ENCODE assay signal across 9 cellular contexts in the genomic region with DNA sequence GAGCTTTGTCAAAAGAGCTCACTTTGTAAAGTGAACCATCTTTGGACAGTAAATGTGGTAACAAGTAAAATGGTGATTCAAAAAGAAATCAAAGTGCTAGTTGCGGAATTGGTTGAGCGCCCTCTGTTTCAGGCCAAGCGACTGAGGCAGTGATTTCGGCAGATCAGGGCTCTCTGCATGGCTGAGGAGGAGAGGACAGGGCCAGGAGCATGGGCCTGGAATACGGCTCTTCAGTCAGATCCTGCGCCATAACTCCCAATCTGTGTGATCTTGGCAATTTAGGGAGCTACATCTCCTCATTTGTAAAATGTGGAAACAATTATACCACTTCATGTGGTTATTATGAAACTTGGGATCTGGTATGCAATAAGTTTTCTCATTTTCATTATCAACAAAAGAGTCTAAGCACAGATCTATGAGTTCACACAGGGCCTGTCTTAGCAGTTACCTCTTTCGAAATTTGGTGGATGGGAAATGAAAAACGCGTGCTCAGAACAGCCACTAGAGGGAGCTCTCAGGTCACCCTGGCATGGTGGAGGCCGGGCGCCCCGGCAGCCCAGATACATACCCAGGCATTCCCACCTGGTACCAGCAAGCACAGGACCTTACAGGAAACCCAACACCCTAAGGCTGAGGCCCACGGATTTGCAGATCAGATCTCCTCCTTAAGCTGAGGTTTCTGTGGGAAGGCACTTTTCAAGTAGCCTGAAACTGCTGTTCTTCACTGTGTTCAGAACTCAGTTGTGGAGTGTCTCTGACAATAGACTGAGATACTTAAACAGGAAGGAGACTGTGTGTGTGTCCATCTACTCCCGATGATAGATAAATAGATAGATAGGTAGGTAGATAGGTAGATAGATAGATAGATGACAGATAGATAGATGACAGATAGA.
DNase-seq lines count a peak whose midpoint lies in the region; ATAC-seq, FAIRE-seq and TF ChIP-seq lines count a peak whose summit lies in the region.
"Had no signal": no experiment of that assay in that cellular context is flagged by ENCODE, and none has a peak within 500 bp of the region (broad histone marks: within the 10 kb centered on the region; RNA-seq: fewer than 3 reads in every experiment).

No MANE protein-coding gene starts in this region.

- intact Hi-C loops in GM12878 (cut with micrococcal nuclease; ENCODE audit: unreplicated experiment) = loop anchor here (2.0 kb wide), 1 partner anchor 494 kb away; no protein-coding TSS in a partner anchor

- POLR2A ChIA-PET in GM12878 (lab: Charles Lee) = interaction anchor here (2.0 kb wide), 1 partner anchor 288 kb away, joined by 4 read pairs; no protein-coding TSS in a partner anchor

- H3K4me2 ChIP-seq in GM12878 (ENCODE audit: control insufficient read depth, insufficient read depth) = no peak overlapping the region

- H3K27ac ChIP-seq in GM12878 (ENCODE audit: control insufficient read depth, insufficient read depth) = no peak overlapping the region
- no peak overlapping the region for H3K27ac ChIP-seq in iPS DF 6.9 (ENCODE audit: low read length)

- ATAC-seq in HG02623 (IDR thresholded peaks at IDR 0.05; ENCODE audit: unreplicated experiment) (peak; percentile 67), GM12878 (peak; percentile 71)

- H3K4me1 ChIP-seq in GM12878 (ENCODE audit: control insufficient read depth, insufficient read depth, low read length) = no peaks in the 10 kb centered on the region; the same call in 1 of the 2 replicates
- peaks cover 2% of the 10 kb centered on the region; the same call in 1 of the 2 replicates for H3K4me1 ChIP-seq in iPS DF 6.9 (ENCODE audit: control insufficient read depth, insufficient read depth, low read length)

- CTCF ChIA-PET in GM12878 (lab: Yijun Ruan, JAX) = interaction anchor here (0.6 to 4.1 kb wide), 50 partner anchors 9 to 1541 kb away, joined by 3 to 56 read pairs (median 4); no protein-coding TSS in a partner anchor

- H3K4me3 ChIP-seq in GM12878 (no peak overlapping the region), iPS DF 6.9 (ENCODE audit: low read length) (no peak overlapping the region)

- H3K9me3 ChIP-seq in GM12878 (replicated peaks; ENCODE audit: control insufficient read depth, insufficient read depth, low read length) (no peaks in the 10 kb centered on the region), iPS DF 6.9 (ENCODE audit: control insufficient read depth, insufficient read depth, low read length) (no peaks in the 10 kb centered on the region)

- no peak for TF ChIP-seq EP300 in GM12878 (IDR thresholded peaks at IDR 0.05; ENCODE audit: borderline replicate concordance in 1 of 2, control insufficient read depth in 1 of 2, low read depth in 2 of 2, low read length in 2 of 2)

- RAD21 ChIA-PET in GM12878 (lab: Charles Lee; ENCODE audit: unreplicated experiment) = interaction anchor here (0.5 to 2.4 kb wide), 20 partner anchors 11 to 302 kb away, joined by 3 to 19 read pairs (median 4); no protein-coding TSS in a partner anchor

- SMC1A ChIA-PET in GM12878 (lab: Charles Lee; ENCODE audit: uncharacterized antibody, unreplicated experiment) = interaction anchor here (0.7 to 3.1 kb wide), 26 partner anchors 10 to 478 kb away, joined by 3 to 28 read pairs (median 4); no protein-coding TSS in a partner anchor

- H3K27me3 ChIP-seq in GM12878 (replicated peaks in 1 of 2; ENCODE audit: control insufficient read depth in 2 of 2, insufficient read depth in 2 of 2, low read length in 1 of 2) (no peaks in the 10 kb centered on the region), iPS DF 6.9 (ENCODE audit: control insufficient read depth, insufficient read depth, low read length) (no peaks in the 10 kb centered on the region)

- peak; percentile 24 to 57 for DNase-seq in NCI-H2081 (lab: John Stamatoyannopoulos, UW)
- DNase-seq in NCI-H2081 treated with DMSO at 0.1 percent for 48 hours (lab: John Stamatoyannopoulos, UW) = no peak
- peak; percentile 44 for DNase-seq in NCI-H1092 treated with DMSO at 0.1 percent for 48 hours (lab: John Stamatoyannopoulos, UW)
- peak; percentile 39 for DNase-seq in T1000 (lab: John Stamatoyannopoulos, UW)
- DNase-seq in GM12878 (ENCODE audit: low read depth, low spot score) = no peak
- DNase-seq in iPS DF 6.9 (ENCODE audit: low read depth, low spot score) = peak; percentile 50
- DNase-seq in stimulated activated CD4-positive, alpha-beta T cell treated with anti-CD3 and anti-CD28 coated beads, Interleukin-12 subunit alpha, Interleukin-12 subunit beta, amount 100 ng/mL, for 4 hours = peak; percentile 55

- TF ChIP-seq CTCF in GM12878 (IDR thresholded peaks at IDR 0.05 in 2 of 3, conservative IDR thresholded peaks at IDR 0.05 in 1 of 3; ENCODE audit: control insufficient read depth in 2 of 3, extremely low read depth in 1 of 3, insufficient read depth in 1 of 3, low read depth in 3 of 3, low read length in 3 of 3) = peak; percentile 86 to 89 (median 87)

- H3K9ac ChIP-seq in GM12878 (ENCODE audit: control insufficient read depth, insufficient read depth, low read length) = no peak overlapping the region

- FAIRE-seq in GM12878 (lab: Jason Lieb, UNC) = peak; percentile 84
- FAIRE-seq: G401.6 had no signal

- in situ Hi-C loops in GM12878 (cut with MboI) = no loop called here

- no TSS peak for BruUV-seq in GM12878 (replicated peaks; lab: Mats Ljungman, UMichigan)

- no peaks in the 10 kb centered on the region for H4K20me1 ChIP-seq in GM12878 (ENCODE audit: control insufficient read depth, insufficient read depth)

- no peak for TF ChIP-seq POLR2A in GM12878 (IDR thresholded peaks at IDR 0.05; ENCODE audit: low read depth, low read length)

- H3K36me3 ChIP-seq in GM12878 (ENCODE audit: control insufficient read depth in 2 of 2, insufficient read depth in 2 of 2, low read length in 1 of 2) (no peaks in the 10 kb centered on the region), iPS DF 6.9 (ENCODE audit: control insufficient read depth, insufficient read depth, low read length) (no peaks in the 10 kb centered on the region)

- TF ChIP-seq RAD21 in GM12878 (IDR thresholded peaks at IDR 0.05; ENCODE audit: insufficient read depth, low read depth, low read length) = peak; percentile 74

- peak overlapping the region; percentile 56 for H2AFZ ChIP-seq in GM12878 (ENCODE audit: control insufficient read depth, low read depth, low read length)

- H3K79me2 ChIP-seq in GM12878 (ENCODE audit: control insufficient read depth, insufficient read depth, low read length) = no peaks in the 10 kb centered on the region

- 9% methylated on average over 14 of the region's 14 CpGs for WGBS in GM12878 (ENCODE audit: insufficient coverage, insufficient replicate concordance, low lambda C conversion rate, missing lambda C conversion rate)
- no CpG with 5 or more reads among the region's 14 CpGs for WGBS in iPS DF 6.9 (ENCODE audit: insufficient coverage, insufficient read length)

TF ChIP-seq in GM12878, 131 proteins besides CTCF, POLR2A, EP300 and RAD21 (continues in another document):
- TF ChIP-seq YY1 (IDR thresholded peaks at IDR 0.05; ENCODE audit: low read depth, low read length) (0 out of 2 replicates have a peak, but pooled peaks have one; percentile 56), SMC3 (IDR thresholded peaks at IDR 0.05; ENCODE audit: borderline replicate concordance, low read length) (peak; percentile 57; the same call in 1 of the 2 replicates), ATF7 (IDR thresholded peaks at IDR 0.05; ENCODE audit: low read depth) (no peak), IKZF1 (conservative IDR thresholded peaks at IDR 0.05) (peak; percentile 58; the same call in 1 of the 2 replicates), ZNF622 (IDR thresholded peaks at IDR 0.05) (no peak), MTA2 (IDR thresholded peaks at IDR 0.05; ENCODE audit: low read depth) (0 out of 2 replicates have a peak, but pooled peaks have one; percentile 18), JUNB (IDR thresholded peaks at IDR 0.05) (no peak), YBX1 (IDR thresholded peaks at IDR 0.05) (no peak)
- TF ChIP-seq, protein P1, sequence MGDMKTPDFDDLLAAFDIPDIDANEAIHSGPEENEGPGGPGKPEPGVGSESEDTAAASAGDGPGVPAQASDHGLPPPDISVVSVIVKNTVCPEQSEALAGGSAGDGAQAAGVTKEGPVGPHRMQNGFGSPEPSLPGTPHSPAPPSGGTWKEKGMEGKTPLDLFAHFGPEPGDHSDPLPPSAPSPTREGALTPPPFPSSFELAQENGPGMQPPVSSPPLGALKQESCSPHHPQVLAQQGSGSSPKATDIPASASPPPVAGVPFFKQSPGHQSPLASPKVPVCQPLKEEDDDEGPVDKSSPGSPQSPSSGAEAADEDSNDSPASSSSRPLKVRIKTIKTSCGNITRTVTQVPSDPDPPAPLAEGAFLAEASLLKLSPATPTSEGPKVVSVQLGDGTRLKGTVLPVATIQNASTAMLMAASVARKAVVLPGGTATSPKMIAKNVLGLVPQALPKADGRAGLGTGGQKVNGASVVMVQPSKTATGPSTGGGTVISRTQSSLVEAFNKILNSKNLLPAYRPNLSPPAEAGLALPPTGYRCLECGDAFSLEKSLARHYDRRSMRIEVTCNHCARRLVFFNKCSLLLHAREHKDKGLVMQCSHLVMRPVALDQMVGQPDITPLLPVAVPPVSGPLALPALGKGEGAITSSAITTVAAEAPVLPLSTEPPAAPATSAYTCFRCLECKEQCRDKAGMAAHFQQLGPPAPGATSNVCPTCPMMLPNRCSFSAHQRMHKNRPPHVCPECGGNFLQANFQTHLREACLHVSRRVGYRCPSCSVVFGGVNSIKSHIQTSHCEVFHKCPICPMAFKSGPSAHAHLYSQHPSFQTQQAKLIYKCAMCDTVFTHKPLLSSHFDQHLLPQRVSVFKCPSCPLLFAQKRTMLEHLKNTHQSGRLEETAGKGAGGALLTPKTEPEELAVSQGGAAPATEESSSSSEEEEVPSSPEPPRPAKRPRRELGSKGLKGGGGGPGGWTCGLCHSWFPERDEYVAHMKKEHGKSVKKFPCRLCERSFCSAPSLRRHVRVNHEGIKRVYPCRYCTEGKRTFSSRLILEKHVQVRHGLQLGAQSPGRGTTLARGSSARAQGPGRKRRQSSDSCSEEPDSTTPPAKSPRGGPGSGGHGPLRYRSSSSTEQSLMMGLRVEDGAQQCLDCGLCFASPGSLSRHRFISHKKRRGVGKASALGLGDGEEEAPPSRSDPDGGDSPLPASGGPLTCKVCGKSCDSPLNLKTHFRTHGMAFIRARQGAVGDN (IDR thresholded peaks at IDR 0.05) = peak; percentile 26; the same call in 1 of the 2 replicates
- TF ChIP-seq, protein P2, sequence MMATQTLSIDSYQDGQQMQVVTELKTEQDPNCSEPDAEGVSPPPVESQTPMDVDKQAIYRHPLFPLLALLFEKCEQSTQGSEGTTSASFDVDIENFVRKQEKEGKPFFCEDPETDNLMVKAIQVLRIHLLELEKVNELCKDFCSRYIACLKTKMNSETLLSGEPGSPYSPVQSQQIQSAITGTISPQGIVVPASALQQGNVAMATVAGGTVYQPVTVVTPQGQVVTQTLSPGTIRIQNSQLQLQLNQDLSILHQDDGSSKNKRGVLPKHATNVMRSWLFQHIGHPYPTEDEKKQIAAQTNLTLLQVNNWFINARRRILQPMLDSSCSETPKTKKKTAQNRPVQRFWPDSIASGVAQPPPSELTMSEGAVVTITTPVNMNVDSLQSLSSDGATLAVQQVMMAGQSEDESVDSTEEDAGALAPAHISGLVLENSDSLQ (IDR thresholded peaks at IDR 0.05) = no peak

Comparison
In these comparisons a context has a peak if more than half of its experiments do, and no peak if none do; other contexts are left out.
1. DNase-seq: peak in NCI-H2081 (2 of 2), NCI-H1092 treated with DMSO at 0.1 percent for 48 hours (single experiment), T1000 (single experiment), iPS DF 6.9 (single experiment) and stimulated activated CD4-positive, alpha-beta T cell treated with anti-CD3 and anti-CD28 coated beads, Interleukin-12 subunit alpha, Interleukin-12 subunit beta, amount 100 ng/mL, for 4 hours (single experiment); none in NCI-H2081 treated with DMSO at 0.1 percent for 48 hours (single experiment) and GM12878 (single experiment).